8 cellular contexts compared by ENCODE assay signal in the genomic region with DNA sequence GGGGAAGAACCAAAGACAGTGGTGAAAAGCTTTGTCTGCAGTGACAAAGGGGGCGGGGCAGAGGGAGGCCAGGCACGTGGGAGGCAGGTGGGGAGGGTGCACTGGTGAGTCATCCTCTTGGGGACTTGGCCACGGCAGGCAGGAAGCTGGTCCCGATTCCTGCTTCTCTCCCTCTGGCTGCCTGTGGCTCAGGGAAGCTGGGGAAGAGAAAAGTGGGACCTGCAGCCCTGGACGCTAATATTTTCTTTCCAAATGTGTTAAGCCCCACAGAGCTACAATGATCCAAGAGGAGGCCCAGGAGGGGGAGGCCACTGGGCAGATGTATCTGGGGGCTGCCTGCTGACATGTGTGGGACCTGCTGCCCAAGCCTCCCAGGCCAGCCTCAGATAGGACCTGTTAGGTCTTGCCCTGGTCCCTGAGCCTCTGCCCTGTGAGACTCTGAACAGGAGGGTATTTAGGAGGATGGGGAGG.
DNase-seq lines count a peak whose midpoint lies in the region; ATAC-seq and TF ChIP-seq lines count a peak whose summit lies in the region.

No MANE protein-coding gene starts in this region.

- H3K27ac Mint-ChIP-seq in activated T-cell treated with anti-CD3 and anti-CD28 coated beads, Interleukin-2, amount 50 U/mL, for 72 hours: no peak overlapping the region

- no peak for TF ChIP-seq CTCF in thoracic aorta (IDR thresholded peaks at IDR 0.05)

- H3K4me3 Mint-ChIP-seq in activated T-cell treated with anti-CD3 and anti-CD28 coated beads, Interleukin-2, amount 50 U/mL, for 72 hours: no peak overlapping the region

- no CpG with 5 or more reads among the region's 5 CpGs for WGBS in iPS DF 6.9 (ENCODE audit: insufficient coverage, insufficient read length)

- H3K27me3 ChIP-seq in iPS DF 6.9 (ENCODE audit: control insufficient read depth, insufficient read depth, low read length) (no peaks in the 10 kb centered on the region), thoracic aorta (replicated peaks; ENCODE audit: insufficient read depth) (no peaks in the 10 kb centered on the region)

- H3K36me3 Mint-ChIP-seq in activated T-cell treated with anti-CD3 and anti-CD28 coated beads, Interleukin-2, amount 50 U/mL, for 72 hours (ENCODE audit: insufficient read depth in 2 of 2): no peaks in the 10 kb centered on the region

- peak in 1 of 2 donors; percentile 35 for ATAC-seq in activated T-cell treated with anti-CD3 and anti-CD28 coated beads, Interleukin-2, amount 50 U/mL, for 72 hours (replicated peaks in 1 of 2)
- no peak for ATAC-seq in thoracic aorta (ENCODE audit: insufficient number of reproducible peaks, low FRiP score, low read depth)
- no peak for ATAC-seq in HG03095 (IDR thresholded peaks at IDR 0.05; ENCODE audit: unreplicated experiment)

- no peak overlapping the region for H3K4me3 ChIP-seq in iPS DF 6.9 (ENCODE audit: low read length)
- H3K4me3 ChIP-seq in thoracic aorta: no peak overlapping the region

- no peaks in the 10 kb centered on the region for H3K9me3 ChIP-seq in iPS DF 6.9 (ENCODE audit: control insufficient read depth, insufficient read depth, low read length)
- H3K9me3 ChIP-seq in thoracic aorta: no peaks in the 10 kb centered on the region

- H3K27me3 Mint-ChIP-seq in activated T-cell treated with anti-CD3 and anti-CD28 coated beads, Interleukin-2, amount 50 U/mL, for 72 hours (ENCODE audit: low read depth): peaks cover 15% of the 10 kb centered on the region

- H3K36me3 ChIP-seq in iPS DF 6.9 (ENCODE audit: control insufficient read depth, insufficient read depth, low read length) (no peaks in the 10 kb centered on the region), thoracic aorta (no peaks in the 10 kb centered on the region)

- H3K4me1 ChIP-seq in iPS DF 6.9 (ENCODE audit: control insufficient read depth, insufficient read depth, low read length): no peaks in the 10 kb centered on the region
- H3K4me1 ChIP-seq in thoracic aorta (ENCODE audit: control insufficient read depth in 1 of 2, low read depth in 2 of 2): peaks cover 30 to 57% of the 10 kb centered on the region in 2 donors

- H3K27ac ChIP-seq in iPS DF 6.9 (ENCODE audit: low read length) (no peak overlapping the region), thoracic aorta (peak overlapping the region; percentile 67 to 77)

- DNase-seq in stimulated activated CD4-positive, alpha-beta T cell treated with anti-CD3 and anti-CD28 coated beads, Interleukin-4, amount 100 ng/mL, for 48 hours (ENCODE audit: low read depth in 2 of 2): peak; percentile 0 to 5
- no peak for DNase-seq in stimulated activated CD4-positive, alpha-beta T cell treated with anti-CD3 and anti-CD28 coated beads, Interleukin-4, amount 100 ng/mL, for 1 hour
- DNase-seq in NCI-H187 (lab: John Stamatoyannopoulos, UW): peak; percentile 14 to 59
- peak; percentile 1 to 10 for DNase-seq in activated T-cell treated with anti-CD3 and anti-CD28 coated beads, Interleukin-2, amount 50 U/mL, for 72 hours
- peak; percentile 45 for DNase-seq in iPS DF 6.9 (ENCODE audit: low read depth, low spot score)
- peak; percentile 64 for DNase-seq in thoracic aorta (ENCODE audit: low spot score)
- DNase-seq in stimulated activated naive CD4-positive, alpha-beta T cell treated with Interleukin-2 at 50 U/mL for 16 hours (lab: John Stamatoyannopoulos, UW): no peak

- H3K4me1 Mint-ChIP-seq in activated T-cell treated with anti-CD3 and anti-CD28 coated beads, Interleukin-2, amount 50 U/mL, for 72 hours (ENCODE audit: low read depth): no peaks in the 10 kb centered on the region

- H3K9me3 Mint-ChIP-seq in activated T-cell treated with anti-CD3 and anti-CD28 coated beads, Interleukin-2, amount 50 U/mL, for 72 hours: no peaks in the 10 kb centered on the region

Comparison
In these comparisons a context has a peak if more than half of its experiments do, and no peak if none do; other contexts are left out.
1. DNase-seq: peak in stimulated activated CD4-positive, alpha-beta T cell treated with anti-CD3 and anti-CD28 coated beads, Interleukin-4, amount 100 ng/mL, for 48 hours (2 of 2), NCI-H187 (2 of 2), activated T-cell treated with anti-CD3 and anti-CD28 coated beads, Interleukin-2, amount 50 U/mL, for 72 hours (2 of 2), iPS DF 6.9 (single experiment) and thoracic aorta (single experiment); none in stimulated activated CD4-positive, alpha-beta T cell treated with anti-CD3 and anti-CD28 coated beads, Interleukin-4, amount 100 ng/mL, for 1 hour (single experiment) and stimulated activated naive CD4-positive, alpha-beta T cell treated with Interleukin-2 at 50 U/mL for 16 hours (single experiment).